24 cellular contexts compared by ENCODE assay signal in genomic region chr7:157267956-157268355, GRCh38.
"Had no signal": no experiment of that assay in that cellular context is flagged by ENCODE, and none has a peak within 500 bp of the region (broad histone marks: within the 10 kb centered on the region; RNA-seq: fewer than 3 reads in every experiment).

No MANE protein-coding gene starts in this region.

- H3K4me3 ChIP-seq: adrenal gland, ascending aorta, left ventricle myocardium inferior, spleen, tibial artery had no signal

- H3K27ac Mint-ChIP-seq: activated naive CD4-positive, alpha-beta T cell treated with anti-CD3 and anti-CD28 coated beads, Interleukin-2, amount 50 U/mL, for 24 hours; natural killer cell had no signal

- H3K27me3 Mint-ChIP-seq: activated naive CD4-positive, alpha-beta T cell treated with anti-CD3 and anti-CD28 coated beads, Interleukin-2, amount 50 U/mL, for 24 hours; progenitor cell of endocrine pancreas had no signal

- DNase-seq: activated CD4-positive, alpha-beta T cell treated with anti-CD3 and anti-CD28 coated beads for 1 hour; activated CD4-positive, alpha-beta T cell treated with anti-CD3 and anti-CD28 coated beads, Interleukin-2, amount 50 U/mL, for 4 hours; activated gamma-delta T cell treated with Interleukin-2 at 50 U/mL for 16 hours; adrenal gland; brain microvascular endothelial cell; caudate nucleus; dermis blood vessel endothelial cell; effector CD8-positive, alpha-beta T cell; foreskin keratinocyte; hippocampal formation; kidney glomerular epithelial cell; left ventricle myocardium inferior; midbrain; natural killer cell; retina; spleen; stimulated activated CD4-positive, alpha-beta T cell treated with anti-CD3 and anti-CD28 coated beads, Interleukin-4, amount 100 ng/mL, for 1 hour; stimulated activated naive CD4-positive, alpha-beta T cell treated with Interleukin-2 at 50 U/mL for 16 hours; substantia nigra; SW 1271 had no signal

- H3K4me1 Mint-ChIP-seq: activated naive CD4-positive, alpha-beta T cell treated with anti-CD3 and anti-CD28 coated beads, Interleukin-2, amount 50 U/mL, for 24 hours had no signal

- ATAC-seq: natural killer cell had no signal

- H3K4me1 ChIP-seq: foreskin keratinocyte had no signal

- H3K4me3 Mint-ChIP-seq: activated naive CD4-positive, alpha-beta T cell treated with anti-CD3 and anti-CD28 coated beads, Interleukin-2, amount 50 U/mL, for 24 hours; natural killer cell had no signal

- H3K27ac ChIP-seq: adrenal gland, ascending aorta, brain microvascular endothelial cell, foreskin keratinocyte, left ventricle myocardium inferior, spleen, tibial artery had no signal

- H3K9me3 Mint-ChIP-seq: activated naive CD4-positive, alpha-beta T cell treated with anti-CD3 and anti-CD28 coated beads, Interleukin-2, amount 50 U/mL, for 24 hours; natural killer cell had no signal

- H3K27me3 ChIP-seq: adrenal gland, ascending aorta, brain microvascular endothelial cell, foreskin keratinocyte, spleen, tibial artery had no signal

- H3K9me3 ChIP-seq: adrenal gland, ascending aorta, left ventricle myocardium inferior, spleen, tibial artery had no signal
